Comparison of ENCODE assay signal across 17 cellular contexts in the genomic region with DNA sequence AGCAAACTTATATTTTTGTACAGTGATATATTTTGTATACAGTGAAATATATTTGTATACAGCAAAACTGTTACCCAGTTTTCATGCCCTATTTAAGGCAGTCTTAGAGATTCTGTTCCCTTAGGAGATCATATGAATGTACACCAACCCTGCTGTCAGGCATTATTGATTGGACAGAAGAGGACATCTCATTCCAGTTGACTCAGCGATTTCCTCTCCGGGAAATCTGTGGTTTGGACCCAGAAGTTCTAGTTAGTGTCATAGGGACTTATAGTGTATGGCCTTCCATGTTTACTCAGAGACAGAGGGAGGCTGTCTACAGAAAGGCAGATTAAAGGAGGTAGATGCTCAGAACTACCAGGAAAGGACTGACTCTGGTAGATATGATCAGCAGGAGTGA.
DNase-seq lines count a peak whose midpoint lies in the region; ATAC-seq and TF ChIP-seq lines count a peak whose summit lies in the region.
"Had no signal": no experiment of that assay in that cellular context is flagged by ENCODE, and none has a peak within 500 bp of the region (broad histone marks: within the 10 kb centered on the region; RNA-seq: fewer than 3 reads in every experiment).

No MANE protein-coding gene starts in this region.

- H3K79me2 ChIP-seq in GM23248 (ENCODE audit: insufficient read depth) (no peaks in the 10 kb centered on the region), MM.1S (ENCODE audit: low read length) (no peaks in the 10 kb centered on the region)

- H3K4me1 ChIP-seq in GM23248 (ENCODE audit: insufficient read depth) (no peaks in the 10 kb centered on the region), MM.1S (ENCODE audit: low read length) (no peaks in the 10 kb centered on the region)

- no peaks in the 10 kb centered on the region for H3K27me3 Mint-ChIP-seq in stimulated activated memory B cell treated with anti-CD40 and anti-IgM and Interleukin-4, amounts not matched to agents 10 μg/mL and 1 μg/mL and 100 μg/mL, for 72 hours
- H3K27me3 Mint-ChIP-seq: CD4-positive, alpha-beta T cell had no signal

- H3K36me3 Mint-ChIP-seq in stimulated activated memory B cell treated with anti-CD40 and anti-IgM and Interleukin-4, amounts not matched to agents 10 μg/mL and 1 μg/mL and 100 μg/mL, for 72 hours = no peaks in the 10 kb centered on the region

- H3F3A ChIP-seq in GM23248 (ENCODE audit: insufficient read depth) (no peaks in the 10 kb centered on the region), MM.1S (ENCODE audit: insufficient read depth, low read length) (no peaks in the 10 kb centered on the region)

- no peak overlapping the region for H3K27ac Mint-ChIP-seq in stimulated activated memory B cell treated with anti-CD40 and anti-IgM and Interleukin-4, amounts not matched to agents 10 μg/mL and 1 μg/mL and 100 μg/mL, for 72 hours
- H3K27ac Mint-ChIP-seq: B cell; CD4-positive, alpha-beta T cell had no signal

- TF ChIP-seq CTCF in MM.1S (IDR thresholded peaks at IDR 0.05; ENCODE audit: low read length) = no peak

- no peaks in the 10 kb centered on the region for H3K9me3 ChIP-seq in GM23248 (ENCODE audit: low read depth)
- no peaks in the 10 kb centered on the region for H3K9me3 ChIP-seq in MM.1S (replicated peaks; ENCODE audit: insufficient read depth, low read length)

- no peaks in the 10 kb centered on the region for H3K4me1 Mint-ChIP-seq in stimulated activated memory B cell treated with anti-CD40 and anti-IgM and Interleukin-4, amounts not matched to agents 10 μg/mL and 1 μg/mL and 100 μg/mL, for 72 hours
- H3K4me1 Mint-ChIP-seq: B cell had no signal

- H2AFZ ChIP-seq in GM23248 (0 out of 2 replicates have a peak overlapping the region, but pooled peaks have one; percentile 33), MM.1S (ENCODE audit: low read length) (no peak overlapping the region)

- H3K27me3 ChIP-seq in GM23248 (replicated peaks; ENCODE audit: insufficient read depth) = no peaks in the 10 kb centered on the region
- no peaks in the 10 kb centered on the region for H3K27me3 ChIP-seq in MM.1S (replicated peaks; ENCODE audit: insufficient read depth, low read length)

- in situ Hi-C loops in GM23248 (cut with MboI) = no loop called here

- H3K27ac ChIP-seq in GM23248 (no peak overlapping the region), MM.1S (ENCODE audit: low read length) (no peak overlapping the region)
- H3K27ac ChIP-seq: KMS-11 had no signal

- H3K9ac ChIP-seq in GM23248 = no peak overlapping the region
- H3K9ac ChIP-seq in MM.1S (ENCODE audit: low read length) = no peak overlapping the region
- H3K9ac ChIP-seq: KMS-11 had no signal

- no peaks in the 10 kb centered on the region for H3K9me3 Mint-ChIP-seq in stimulated activated memory B cell treated with anti-CD40 and anti-IgM and Interleukin-4, amounts not matched to agents 10 μg/mL and 1 μg/mL and 100 μg/mL, for 72 hours
- H3K9me3 Mint-ChIP-seq: CD4-positive, alpha-beta T cell had no signal

- no peak for DNase-seq in GM23248
- peak; percentile 10 for DNase-seq in amniotic epithelial cell (ENCODE audit: low read depth)
- no peak for DNase-seq in left lobe of liver (ENCODE audit: low spot score)
- DNase-seq in NCI-H2107 treated with DMSO at 0.1 percent for 48 hours (lab: John Stamatoyannopoulos, UW; ENCODE audit: unreplicated experiment) = no peak
- DNase-seq in MM.1S = no peak
- DNase-seq: 8988T; ACHN; C1 segment of cervical spinal cord; Calu3; CD4-positive, alpha-beta T cell; DMS 273 treated with DMSO at 0.1 percent for 48 hours; GOT3; H9 had no signal

- no peak overlapping the region for H3K4me3 Mint-ChIP-seq in stimulated activated memory B cell treated with anti-CD40 and anti-IgM and Interleukin-4, amounts not matched to agents 10 μg/mL and 1 μg/mL and 100 μg/mL, for 72 hours
- H3K4me3 Mint-ChIP-seq: B cell; CD4-positive, alpha-beta T cell; H9 had no signal

- H3K4me2 ChIP-seq in GM23248 (ENCODE audit: unreplicated experiment) = no peak overlapping the region
- H3K4me2 ChIP-seq in MM.1S (ENCODE audit: low read depth, low read length) = no peak overlapping the region
- H3K4me2 ChIP-seq: KMS-11 had no signal

- peak; percentile 51 for ATAC-seq in left lobe of liver
- ATAC-seq in stimulated activated memory B cell treated with anti-CD40 and anti-IgM and Interleukin-4, amounts not matched to agents 10 μg/mL and 1 μg/mL and 100 μg/mL, for 72 hours = peak; percentile 31
- ATAC-seq in GM18517 (IDR thresholded peaks at IDR 0.05; ENCODE audit: unreplicated experiment) = no peak

- H3K36me3 ChIP-seq in GM23248 (ENCODE audit: low read depth) (no peaks in the 10 kb centered on the region), MM.1S (replicated peaks; ENCODE audit: insufficient read depth, low read length) (no peaks in the 10 kb centered on the region)

- H4K20me1 ChIP-seq in GM23248 (ENCODE audit: insufficient read depth) (no peaks in the 10 kb centered on the region), MM.1S (ENCODE audit: insufficient read depth, low read length) (no peaks in the 10 kb centered on the region)

- H3K9me2 ChIP-seq in GM23248 (ENCODE audit: insufficient read depth) = no peaks in the 10 kb centered on the region
- no peaks in the 10 kb centered on the region for H3K9me2 ChIP-seq in MM.1S (replicated peaks; ENCODE audit: insufficient read depth, low read length)

- H3K4me3 ChIP-seq in GM23248 = no peak overlapping the region
- no peak overlapping the region for H3K4me3 ChIP-seq in MM.1S (ENCODE audit: low read length)

- WGBS in GM23248 (ENCODE audit: low coverage in 1 of 2, low lambda C conversion rate in 2 of 2, missing lambda C conversion rate in 2 of 2), 2 experiments = 53 to 56% methylated on average over 2 of the region's 2 CpGs
